In the genomic region with DNA sequence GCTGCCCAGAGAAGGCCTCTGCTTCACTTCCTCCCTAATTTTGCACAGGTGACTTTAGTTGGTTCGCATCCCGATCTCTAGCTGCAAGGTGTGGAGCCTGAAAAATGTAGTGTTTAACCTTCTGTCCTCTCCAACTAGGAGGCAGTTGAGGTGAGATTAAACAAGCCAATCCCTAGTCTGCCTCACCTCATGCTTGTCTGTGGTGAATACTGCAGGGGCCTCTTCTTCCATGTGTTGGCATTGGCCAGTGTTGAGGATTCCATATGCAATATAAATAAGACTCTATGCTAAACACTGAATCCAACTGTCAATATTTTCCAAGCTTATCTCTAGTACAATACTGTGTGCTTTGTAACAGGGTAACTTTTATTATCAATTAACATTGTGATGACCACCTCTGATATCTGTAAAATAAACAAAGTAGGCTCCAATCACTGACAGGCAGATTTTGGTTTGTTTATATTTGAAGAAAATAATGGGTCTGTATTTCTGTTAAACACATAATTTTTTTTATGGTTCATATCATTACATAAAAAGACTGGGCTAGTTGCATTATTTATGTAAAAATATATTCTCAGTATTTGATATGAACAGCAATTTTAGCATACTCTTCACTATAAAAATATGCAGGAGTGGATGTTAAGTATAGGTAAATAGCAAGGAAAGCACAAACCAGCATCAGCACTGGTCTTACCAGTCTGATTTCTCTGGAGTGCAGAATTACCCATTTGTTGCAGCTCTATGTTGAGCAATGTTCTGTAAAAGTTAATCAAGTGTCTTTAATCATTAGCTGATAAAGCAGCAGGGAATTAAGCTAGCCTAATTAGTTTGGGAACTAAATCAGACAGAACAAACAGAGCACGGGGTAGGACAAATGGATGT, we compare ENCODE assay signal across 18 cellular contexts.
DNase-seq lines count a peak whose midpoint lies in the region; ATAC-seq and TF ChIP-seq lines count a peak whose summit lies in the region.
"Had no signal": no experiment of that assay in that cellular context is flagged by ENCODE, and none has a peak within 500 bp of the region (broad histone marks: within the 10 kb centered on the region; RNA-seq: fewer than 3 reads in every experiment).

No MANE protein-coding gene starts in this region.

- no peak overlapping the region for H2BK5ac ChIP-seq in mesendoderm (ENCODE audit: low read length)

- DNase-seq in NCI-H82 (lab: John Stamatoyannopoulos, UW) (peak; percentile 9), NCI-H82 treated with DMSO at 0.1 percent for 48 hours (lab: John Stamatoyannopoulos, UW; ENCODE audit: unreplicated experiment) (no peak), GM23338 (ENCODE audit: low spot score) (no peak), NCI-H748 (lab: John Stamatoyannopoulos, UW; ENCODE audit: unreplicated experiment) (peak; percentile 30), mesendoderm (peak; percentile 61), T-helper 2 cell (no peak)
- DNase-seq in activated CD4-positive, alpha-beta memory T cell treated with anti-CD3 and anti-CD28 coated beads for 36 hours: no peak
- DNase-seq: EL, NCI-H1105, NCI-H1694 treated with DMSO at 0.1 percent for 48 hours, NCI-H2227 treated with DMSO at 0.1 percent for 48 hours, NCI-H510A treated with DMSO at 0.1 percent for 48 hours, OCI-M1, SHP77 had no signal

- POLR2A ChIA-PET in activated CD4-positive, alpha-beta memory T cell treated with anti-CD3 and anti-CD28 coated beads for 36 hours (lab: Charles Lee): no interaction called here

- H2BK120ac ChIP-seq in mesendoderm (ENCODE audit: low read depth, low read length): no peak overlapping the region

- no peak overlapping the region for H2AFZ ChIP-seq in GM23338

- H3K27me3 ChIP-seq in GM23338 (ENCODE audit: insufficient read depth) (no peaks in the 10 kb centered on the region), mesendoderm (ENCODE audit: insufficient read depth, low read length, poor library complexity) (no peaks in the 10 kb centered on the region)

- CTCF ChIA-PET in activated CD4-positive, alpha-beta memory T cell treated with anti-CD3 and anti-CD28 coated beads for 36 hours (lab: Charles Lee): interaction anchor here (0.8 kb wide), 1 partner anchor 102 kb away, joined by 3 read pairs; no protein-coding TSS in a partner anchor

- H3K18ac ChIP-seq in mesendoderm (ENCODE audit: low read length): no peak overlapping the region

- WGBS in mesendoderm (ENCODE audit: extremely low coverage, insufficient coverage, low lambda C conversion rate): no CpG with 5 or more reads among the region's 3 CpGs

- no peaks in the 10 kb centered on the region for H3K9me2 ChIP-seq in GM23338 (ENCODE audit: insufficient read depth)

- H4K8ac ChIP-seq in mesendoderm (ENCODE audit: low read depth, low read length): no peak overlapping the region

- H3K9ac ChIP-seq in mesendoderm (ENCODE audit: low read length): no peak overlapping the region

- H3K56ac ChIP-seq in mesendoderm (ENCODE audit: low read length): no peak overlapping the region

- H2AK5ac ChIP-seq in mesendoderm (ENCODE audit: low read length): no peak overlapping the region

- H3K4me3 Mint-ChIP-seq in GM23338: no peak overlapping the region
- no peak overlapping the region for H3K4me3 Mint-ChIP-seq in activated CD4-positive, alpha-beta memory T cell treated with anti-CD3 and anti-CD28 coated beads for 36 hours

- no peak overlapping the region for H4K5ac ChIP-seq in mesendoderm (ENCODE audit: low read length)

- H3K79me2 ChIP-seq in GM23338 (replicated peaks; ENCODE audit: insufficient read depth): no peaks in the 10 kb centered on the region
- H3K79me2 ChIP-seq in mesendoderm (ENCODE audit: control insufficient read depth, insufficient read depth, low read length): no peaks in the 10 kb centered on the region

- H3K9me3 Mint-ChIP-seq in GM23338: no peaks in the 10 kb centered on the region
- H3K9me3 Mint-ChIP-seq in activated CD4-positive, alpha-beta memory T cell treated with anti-CD3 and anti-CD28 coated beads for 36 hours: no peaks in the 10 kb centered on the region

- H3K27me3 Mint-ChIP-seq in GM23338 (ENCODE audit: insufficient read depth, low read depth, poor library complexity): peaks cover 2% of the 10 kb centered on the region
- no peaks in the 10 kb centered on the region for H3K27me3 Mint-ChIP-seq in activated CD4-positive, alpha-beta memory T cell treated with anti-CD3 and anti-CD28 coated beads for 36 hours

- no peaks in the 10 kb centered on the region for H3K36me3 Mint-ChIP-seq in GM23338 (ENCODE audit: low read depth)
- H3K36me3 Mint-ChIP-seq in activated CD4-positive, alpha-beta memory T cell treated with anti-CD3 and anti-CD28 coated beads for 36 hours: no peaks in the 10 kb centered on the region

- TF ChIP-seq CTCF in GM23338 (conservative IDR thresholded peaks at IDR 0.05; ENCODE audit: low read depth in 2 of 2): no peak

- H3K4me3 ChIP-seq in GM23338 (no peak overlapping the region), mesendoderm (ENCODE audit: low read length) (no peak overlapping the region)
- H3K4me3 ChIP-seq: A549, GM12878, K562 had no signal

- H3K79me1 ChIP-seq in mesendoderm (ENCODE audit: low read length): peaks cover 5% of the 10 kb centered on the region

- peaks cover 36% of the 10 kb centered on the region for H3K4me1 Mint-ChIP-seq in GM23338
- H3K4me1 Mint-ChIP-seq in activated CD4-positive, alpha-beta memory T cell treated with anti-CD3 and anti-CD28 coated beads for 36 hours (ENCODE audit: low read depth): no peaks in the 10 kb centered on the region

- H3K4ac ChIP-seq in mesendoderm (ENCODE audit: low read depth, low read length): no peak overlapping the region

- no peak overlapping the region for H3K23ac ChIP-seq in mesendoderm (ENCODE audit: low read length)

- no peaks in the 10 kb centered on the region for H3K36me3 ChIP-seq in GM23338 (ENCODE audit: insufficient read depth)
- H3K36me3 ChIP-seq in mesendoderm (ENCODE audit: control insufficient read depth, insufficient read depth, low read length): no peaks in the 10 kb centered on the region

- H3K27ac ChIP-seq in GM23338 (ENCODE audit: low read depth): no peak overlapping the region
- no peak overlapping the region for H3K27ac ChIP-seq in mesendoderm (ENCODE audit: low read depth, low read length)
- H3K27ac ChIP-seq: A549 had no signal

- 0 out of 2 replicates have a peak overlapping the region, but pooled peaks have one; percentile 38 for H3K27ac Mint-ChIP-seq in GM23338
- H3K27ac Mint-ChIP-seq in activated CD4-positive, alpha-beta memory T cell treated with anti-CD3 and anti-CD28 coated beads for 36 hours: no peak overlapping the region

- peaks cover 18% of the 10 kb centered on the region for H3K4me1 ChIP-seq in GM23338 (ENCODE audit: insufficient read depth)
- peaks cover 11% of the 10 kb centered on the region for H3K4me1 ChIP-seq in mesendoderm (ENCODE audit: control insufficient read depth, low read depth, low read length)

- H2BK15ac ChIP-seq in mesendoderm (replicated peaks; ENCODE audit: low read depth): no peak overlapping the region

- H4K20me1 ChIP-seq in GM23338 (replicated peaks; ENCODE audit: insufficient read depth): no peaks in the 10 kb centered on the region; the same call in 1 of the 2 replicates

- no peak for ATAC-seq in GM23338
- no peak for ATAC-seq in GM18498 (IDR thresholded peaks at IDR 0.05; ENCODE audit: unreplicated experiment)
- ATAC-seq: A549, GM12878, K562 had no signal

- H3K4me2 ChIP-seq in GM23338 (no peak overlapping the region), mesendoderm (ENCODE audit: low read length) (no peak overlapping the region)
- H3K4me2 ChIP-seq: A549 had no signal

- intact Hi-C loops in activated CD4-positive, alpha-beta memory T cell treated with anti-CD3 and anti-CD28 coated beads for 36 hours (cut with micrococcal nuclease): no loop called here

- H3F3A ChIP-seq in GM23338 (replicated peaks; ENCODE audit: low read depth): no peaks in the 10 kb centered on the region

TF ChIP-seq in GM23338, 12 proteins besides CTCF, POLR2A, EP300 and RAD21 (continues in another document):
- TF ChIP-seq STAT1 (IDR thresholded peaks at IDR 0.05; ENCODE audit: unreplicated experiment): no peak
- no peak for TF ChIP-seq CREB1 (CRISPR knock-in tag; IDR thresholded peaks at IDR 0.05; ENCODE audit: low read depth)
- no peak for TF ChIP-seq ZNF331 (CRISPR knock-in tag; IDR thresholded peaks at IDR 0.05; ENCODE audit: low read depth)
- no peak for TF ChIP-seq NANOG (IDR thresholded peaks at IDR 0.05; ENCODE audit: borderline replicate concordance)
- no peak for TF ChIP-seq ZNF114 (CRISPR knock-in tag; IDR thresholded peaks at IDR 0.05)
- TF ChIP-seq JUNB (IDR thresholded peaks at IDR 0.05; ENCODE audit: unreplicated experiment): no peak
- TF ChIP-seq, protein P1, sequence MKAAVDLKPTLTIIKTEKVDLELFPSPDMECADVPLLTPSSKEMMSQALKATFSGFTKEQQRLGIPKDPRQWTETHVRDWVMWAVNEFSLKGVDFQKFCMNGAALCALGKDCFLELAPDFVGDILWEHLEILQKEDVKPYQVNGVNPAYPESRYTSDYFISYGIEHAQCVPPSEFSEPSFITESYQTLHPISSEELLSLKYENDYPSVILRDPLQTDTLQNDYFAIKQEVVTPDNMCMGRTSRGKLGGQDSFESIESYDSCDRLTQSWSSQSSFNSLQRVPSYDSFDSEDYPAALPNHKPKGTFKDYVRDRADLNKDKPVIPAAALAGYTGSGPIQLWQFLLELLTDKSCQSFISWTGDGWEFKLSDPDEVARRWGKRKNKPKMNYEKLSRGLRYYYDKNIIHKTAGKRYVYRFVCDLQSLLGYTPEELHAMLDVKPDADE (IDR thresholded peaks at IDR 0.05): no peak
- no peak for TF ChIP-seq POLR2AphosphoS5 (IDR thresholded peaks at IDR 0.05; ENCODE audit: low read depth)
- no peak for TF ChIP-seq EZH2 (IDR thresholded peaks at IDR 0.05; ENCODE audit: low read depth, unreplicated experiment)

Comparison
In these comparisons a context has a peak if more than half of its experiments do, and no peak if none do; other contexts are left out.
1. DNase-seq: peak in NCI-H82 (single experiment), NCI-H748 (single experiment) and mesendoderm (single experiment); none in NCI-H82 treated with DMSO at 0.1 percent for 48 hours (single experiment), GM23338 (single experiment), T-helper 2 cell (0 of 5) and activated CD4-positive, alpha-beta memory T cell treated with anti-CD3 and anti-CD28 coated beads for 36 hours (single experiment).